9 cellular contexts compared by ENCODE assay signal in the genomic region with DNA sequence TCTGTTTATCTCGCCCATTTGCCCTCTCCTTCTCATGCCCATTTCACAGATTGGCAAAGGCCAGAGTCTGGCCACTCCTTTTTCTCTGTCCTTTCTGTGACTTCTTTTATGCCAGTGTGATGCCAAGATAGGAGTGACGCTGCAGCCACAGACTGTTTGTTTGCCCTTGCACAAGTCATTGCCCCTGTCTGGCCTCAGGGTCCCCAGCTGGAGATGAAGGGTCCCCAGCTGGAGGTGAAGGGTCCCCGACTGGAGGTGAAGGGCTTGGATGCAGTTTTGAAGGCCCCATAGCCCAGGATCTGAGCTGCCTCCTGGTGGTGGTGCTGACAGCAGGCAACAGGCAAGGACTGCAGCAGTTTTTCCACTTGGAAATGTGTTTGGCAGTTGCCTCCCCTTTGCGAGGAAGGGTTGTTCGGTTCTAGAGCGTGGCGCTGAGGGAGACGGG. TPM values are rescaled to one million over a fixed set of nuclear protein-coding genes. Genes with fewer than 3 reads are reported as not detected.
DNase-seq lines count a peak whose midpoint lies in the region; ATAC-seq and TF ChIP-seq lines count a peak whose summit lies in the region.
"Had no signal": no experiment of that assay in that cellular context is flagged by ENCODE, and none has a peak within 500 bp of the region (broad histone marks: within the 10 kb centered on the region; RNA-seq: fewer than 3 reads in every experiment).

No MANE protein-coding gene starts in this region.

- DNase-seq in Right ventricle myocardium inferior (ENCODE audit: missing footprints) (peak; percentile 72), cardiac septum (ENCODE audit: low spot score) (no peak), islet precursor cell (peak; percentile 80)
- no peak for DNase-seq in stimulated activated CD4-positive, alpha-beta T cell treated with anti-CD3 and anti-CD28 coated beads, Interleukin-15, amount 100 ng/mL, for 24 hours
- DNase-seq in stimulated activated naive CD8-positive, alpha-beta T cell treated with anti-CD3 and anti-CD28 coated beads, Interleukin-15, Interleukin-2, amounts not matched to agents 100 U/mL and 50 U/mL, for 24 hours: no peak
- DNase-seq in activated effector memory CD4-positive, alpha-beta T cell treated with anti-CD3 and anti-CD28 coated beads, Interleukin-2, amount 50 U/mL, for 16 hours: no peak
- DNase-seq: CD8-positive, alpha-beta memory T cell had no signal

- intact Hi-C loops in Right ventricle myocardium inferior (cut with DNase I): loop anchor here (10.0 kb wide), 1 partner anchor 263 kb away; no protein-coding TSS in a partner anchor
- intact Hi-C loops in cardiac septum (cut with DNase I): loop anchor here (2.0 to 5.0 kb wide), 3 partner anchors 36 to 206 kb away; a partner anchor contains a TSS

- peak overlapping the region in 2 of 5 experiments; percentile 23 to 47 for H3K4me3 Mint-ChIP-seq in brain
- H3K4me3 Mint-ChIP-seq: CD8-positive, alpha-beta memory T cell had no signal

- H3K27me3 Mint-ChIP-seq in brain: peaks cover 4% of the 10 kb centered on the region

- no peaks in the 10 kb centered on the region for H3K36me3 Mint-ChIP-seq in brain
- H3K36me3 Mint-ChIP-seq: CD8-positive, alpha-beta memory T cell had no signal

- TF ChIP-seq CTCF in brain (conservative IDR thresholded peaks at IDR 0.05): peak; percentile 59 to 75

- ATAC-seq in Right ventricle myocardium inferior: peak; percentile 35
- no peak for ATAC-seq in HG03565 (IDR thresholded peaks at IDR 0.05; ENCODE audit: unreplicated experiment)
- no peak for ATAC-seq in stimulated activated naive CD8-positive, alpha-beta T cell treated with anti-CD3 and anti-CD28 coated beads, Interleukin-15, Interleukin-2, amounts not matched to agents 100 U/mL and 50 U/mL, for 24 hours

- peak overlapping the region; percentile 70 to 95 (median 92) for H3K27ac Mint-ChIP-seq in brain
- H3K27ac Mint-ChIP-seq: CD8-positive, alpha-beta memory T cell had no signal

- H3K9me3 Mint-ChIP-seq in brain: no peaks in the 10 kb centered on the region
- H3K9me3 Mint-ChIP-seq: CD8-positive, alpha-beta memory T cell had no signal

- H3K4me1 Mint-ChIP-seq in brain: peaks cover 89% of the 10 kb centered on the region
- H3K4me1 Mint-ChIP-seq: CD8-positive, alpha-beta memory T cell had no signal

RNA-seq across cellular contexts. Expression of a gene that starts 50.8 kb away (rescaled TPM):
- total RNA-seq in Right ventricle myocardium inferior (1.8 TPM), cardiac septum (1.6 TPM)
- polyA plus RNA-seq in brain (ENCODE audit: insufficient read depth, low read depth, low replicate concordance): 7.7 TPM

RNA-seq across cellular contexts. Expression of a gene that starts 55.9 kb away (rescaled TPM):
- 13.1 TPM for total RNA-seq in Right ventricle myocardium inferior
- total RNA-seq in cardiac septum: 22.4 TPM
- 31.8 TPM for polyA plus RNA-seq in brain (ENCODE audit: insufficient read depth, low read depth, low replicate concordance)

Comparison
In these comparisons a context has a peak if more than half of its experiments do, and no peak if none do; other contexts are left out.
1. DNase-seq: peak in Right ventricle myocardium inferior (single experiment) and islet precursor cell (single experiment); none in cardiac septum (single experiment), stimulated activated CD4-positive, alpha-beta T cell treated with anti-CD3 and anti-CD28 coated beads, Interleukin-15, amount 100 ng/mL, for 24 hours (single experiment), stimulated activated naive CD8-positive, alpha-beta T cell treated with anti-CD3 and anti-CD28 coated beads, Interleukin-15, Interleukin-2, amounts not matched to agents 100 U/mL and 50 U/mL, for 24 hours (single experiment) and activated effector memory CD4-positive, alpha-beta T cell treated with anti-CD3 and anti-CD28 coated beads, Interleukin-2, amount 50 U/mL, for 16 hours (single experiment).